In the genomic region with DNA sequence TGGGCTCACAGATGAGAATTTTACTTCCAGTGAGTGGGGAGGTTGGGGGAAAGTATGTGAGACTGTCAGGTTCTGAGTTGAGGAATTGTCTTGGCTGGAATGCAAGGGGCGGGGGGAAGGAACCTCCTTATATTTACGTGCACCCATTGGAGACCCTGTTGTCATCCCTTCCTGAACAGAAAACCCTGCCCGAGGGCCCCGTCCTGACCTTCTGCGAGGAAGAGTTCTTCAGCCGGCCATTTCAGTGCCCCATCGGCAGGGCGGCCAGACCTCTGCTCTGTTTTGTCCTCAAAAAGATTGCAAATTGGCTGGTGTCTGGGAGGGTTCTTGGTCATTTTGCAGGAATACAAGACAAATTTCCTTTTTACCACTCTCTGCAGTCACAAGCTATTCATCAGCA, we compare ENCODE assay signal across 22 cellular contexts.
"Had no signal": no experiment of that assay in that cellular context is flagged by ENCODE, and none has a peak within 500 bp of the region (broad histone marks: within the 10 kb centered on the region; RNA-seq: fewer than 3 reads in every experiment).

No MANE protein-coding gene starts in this region.

- H3K9me3 ChIP-seq: MG63, SK-N-SH had no signal

- ATAC-seq: HepG2 had no signal

- H3K4me2 ChIP-seq: SK-N-SH had no signal

- DNase-seq: IMR-90, Karpas-422, KG1, MG63, NCI-H1092, NCI-H1105 treated with DMSO at 0.1 percent for 48 hours, NCI-H1417 treated with DMSO at 0.1 percent for 48 hours, NCI-H146, NCI-H187, NCI-H2029, NCI-H2081 treated with DMSO at 0.1 percent for 48 hours, NCI-H2171, NCI-H226, NCI-H446, NCI-H510A, NCI-H524 treated with DMSO at 0.1 percent for 48 hours, NCI-H69, NCI-H774, SHP77, SK-N-SH had no signal

- H3K36me3 ChIP-seq: MG63 had no signal

- H3K4me3 ChIP-seq: MG63 had no signal

- FAIRE-seq: HepG2 had no signal

- H3K27ac ChIP-seq: RWPE1 had no signal

- H3K9ac ChIP-seq: SK-N-SH had no signal
